ENCODE assay signal across 1 cellular context in the genomic region with DNA sequence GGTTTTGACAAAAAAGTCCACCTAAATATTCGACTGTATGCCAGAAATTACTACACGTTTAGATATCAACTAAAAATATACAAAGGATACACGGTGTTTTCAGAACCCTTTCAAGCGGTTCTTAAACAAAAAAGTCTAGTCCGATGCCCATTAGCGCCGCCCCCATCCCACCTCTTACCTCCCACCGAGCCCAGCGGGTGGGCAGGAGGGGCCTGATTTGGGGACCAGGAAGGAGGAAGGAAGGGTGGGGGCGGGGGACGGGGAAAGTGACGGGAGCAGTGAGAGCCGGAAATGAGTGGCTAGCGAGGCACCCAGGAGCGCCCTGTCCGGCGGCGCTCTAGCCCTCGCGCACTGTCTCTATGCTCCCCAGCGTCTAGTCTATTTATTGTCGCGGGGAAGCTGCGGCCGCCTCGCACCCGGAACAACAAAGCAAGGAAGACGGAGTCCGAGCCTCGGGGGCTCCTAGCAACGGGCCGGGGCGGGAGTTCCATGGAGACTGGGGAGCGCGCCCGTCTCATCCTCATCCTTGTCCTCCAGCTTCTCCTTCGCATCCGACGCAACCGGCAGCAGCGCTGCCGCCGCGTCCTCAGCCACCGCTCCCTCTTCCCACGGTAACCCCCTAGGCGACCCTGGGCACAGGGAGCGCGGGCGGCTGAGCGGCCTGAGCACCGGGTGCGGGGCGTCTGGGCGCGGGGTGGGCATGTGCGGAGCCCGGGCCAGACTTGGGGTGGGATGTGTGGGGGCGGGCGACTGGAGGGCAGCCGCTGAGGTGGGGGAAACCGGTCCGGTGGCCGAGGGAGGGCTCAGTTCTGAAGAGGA.
TF ChIP-seq lines count a peak whose summit lies in the region.

A gene (plus strand): TSS at position 410 of the 819 bp plus-strand sequence. CDS start 26,902 bp downstream, outside the sequence.

TF ChIP-seq in H1, 55 proteins besides CTCF, POLR2A, EP300 and RAD21:
- TF ChIP-seq SUZ12 (IDR thresholded peaks at IDR 0.05; ENCODE audit: low read length) (no peak), CEBPB (IDR thresholded peaks at IDR 0.05; ENCODE audit: low read depth, low read length) (no peak), CBX5 (IDR thresholded peaks at IDR 0.05; ENCODE audit: low read depth, low read length) (no peak), SIN3A (conservative IDR thresholded peaks at IDR 0.05 in 1 of 2, IDR thresholded peaks at IDR 0.05 in 1 of 2; ENCODE audit: low read depth in 1 of 2, low read length in 2 of 2) (peak; percentile 23 to 95; a peak in 2 of 4 replicates), TCF12 (IDR thresholded peaks at IDR 0.05; ENCODE audit: low read depth, low read length) (peak; percentile 63; the same call in 1 of the 2 replicates), NRF1 (IDR thresholded peaks at IDR 0.05; ENCODE audit: low read depth, low read length) (no peak), HDAC6 (IDR thresholded peaks at IDR 0.05; ENCODE audit: low read depth, low read length) (no peak), GTF2F1 (IDR thresholded peaks at IDR 0.05; ENCODE audit: borderline replicate concordance, low read depth, low read length) (0 out of 2 replicates have a peak, but pooled peaks have one; percentile 42), SAP30 (IDR thresholded peaks at IDR 0.05; ENCODE audit: insufficient read depth, insufficient replicate concordance, low read length) (no peak), SIRT6 (IDR thresholded peaks at IDR 0.05; ENCODE audit: low read length) (peak; percentile 60), BRCA1 (IDR thresholded peaks at IDR 0.05; ENCODE audit: low read depth, low read length) (no peak), RXRA (IDR thresholded peaks at IDR 0.05; ENCODE audit: insufficient read depth, low read depth, low read length) (no peak), GABPA (IDR thresholded peaks at IDR 0.05; ENCODE audit: borderline replicate concordance, insufficient read depth, low read length) (peak; percentile 81; the same call in 1 of the 2 replicates), CHD1 (IDR thresholded peaks at IDR 0.05; ENCODE audit: low read depth, low read length) (no peak), POLR2AphosphoS5 (IDR thresholded peaks at IDR 0.05; ENCODE audit: low read depth, low read length) (peak; percentile 78), TAF1 (IDR thresholded peaks at IDR 0.05; ENCODE audit: low read depth, low read length) (peak; percentile 91), ASH2L (IDR thresholded peaks at IDR 0.05; ENCODE audit: low read length) (peak; percentile 89), POU5F1 (IDR thresholded peaks at IDR 0.05; ENCODE audit: low read depth, low read length) (no peak), TBP (IDR thresholded peaks at IDR 0.05; ENCODE audit: low read depth, low read length) (peak; percentile 92), BACH1 (IDR thresholded peaks at IDR 0.05; ENCODE audit: low read length) (no peak), EGR1 (IDR thresholded peaks at IDR 0.05; ENCODE audit: borderline replicate concordance, low read depth, low read length) (peak; percentile 99), PHF8 (conservative IDR thresholded peaks at IDR 0.05; ENCODE audit: low read depth, low read length) (peak; percentile 81), TAF7 (optimal IDR thresholded peaks at IDR 0.05; ENCODE audit: borderline replicate concordance, low read depth, low read length) (peak; percentile 62), HDAC2 (IDR thresholded peaks at IDR 0.05; ENCODE audit: borderline replicate concordance in 1 of 2, low read depth in 2 of 2, low read length in 2 of 2) (no peak), RBBP5 (IDR thresholded peaks at IDR 0.05; ENCODE audit: borderline replicate concordance, low read depth, low read length) (peak; percentile 98), SP2 (IDR thresholded peaks at IDR 0.05; ENCODE audit: low read length) (peak; percentile 98), YY1 (IDR thresholded peaks at IDR 0.05; ENCODE audit: low read depth, low read length) (peak; percentile 43; the same call in 1 of the 2 replicates), SP1 (IDR thresholded peaks at IDR 0.05; ENCODE audit: low read depth, low read length) (peak; percentile 73; the same call in 1 of the 2 replicates), NANOG (IDR thresholded peaks at IDR 0.05; ENCODE audit: insufficient read depth, low read depth, low read length, poor library complexity, severe bottlenecking) (peak; percentile 42), CREB1 (IDR thresholded peaks at IDR 0.05) (peak; percentile 74)
- TF ChIP-seq, protein P1, sequence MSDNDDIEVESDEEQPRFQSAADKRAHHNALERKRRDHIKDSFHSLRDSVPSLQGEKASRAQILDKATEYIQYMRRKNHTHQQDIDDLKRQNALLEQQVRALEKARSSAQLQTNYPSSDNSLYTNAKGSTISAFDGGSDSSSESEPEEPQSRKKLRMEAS (IDR thresholded peaks at IDR 0.05) = peak; percentile 48; the same call in 1 of the 2 replicates
- TF ChIP-seq, protein P2, sequence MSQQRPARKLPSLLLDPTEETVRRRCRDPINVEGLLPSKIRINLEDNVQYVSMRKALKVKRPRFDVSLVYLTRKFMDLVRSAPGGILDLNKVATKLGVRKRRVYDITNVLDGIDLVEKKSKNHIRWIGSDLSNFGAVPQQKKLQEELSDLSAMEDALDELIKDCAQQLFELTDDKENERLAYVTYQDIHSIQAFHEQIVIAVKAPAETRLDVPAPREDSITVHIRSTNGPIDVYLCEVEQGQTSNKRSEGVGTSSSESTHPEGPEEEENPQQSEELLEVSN (IDR thresholded peaks at IDR 0.05) = 0 out of 2 replicates have a peak, but pooled peaks have one; percentile 36
